Comparison of ENCODE assay signal across 8 cellular contexts in genomic region chr22:37849089-37849751, GRCh38. TPM values are rescaled to one million over a fixed set of nuclear protein-coding genes. Genes with fewer than 3 reads are reported as not detected.
DNase-seq lines count a peak whose midpoint lies in the region; ATAC-seq lines count a peak whose summit lies in the region.

Gene EIF3L, plus strand, starts transcription at chr22:37849419. Its CDS starts 31 bp downstream, at chr22:37849450.

- H3K9me3 Mint-ChIP-seq in naive B cell: peaks cover 0 to 3% (median 0%) of the 10 kb centered on the region in 7 donors
- no peaks in the 10 kb centered on the region for H3K9me3 Mint-ChIP-seq in stimulated activated effector memory CD8-positive, alpha-beta T cell treated with anti-CD3 and anti-CD28 coated beads, Interleukin-12 subunit alpha, Interleukin-12 subunit beta, amount 100 ng/mL, for 72 hours

- H3K27ac Mint-ChIP-seq in naive B cell: peak within 1 kb of the TSS; percentile 97 to 100 (median 99)
- H3K27ac Mint-ChIP-seq in stimulated activated effector memory CD8-positive, alpha-beta T cell treated with anti-CD3 and anti-CD28 coated beads, Interleukin-12 subunit alpha, Interleukin-12 subunit beta, amount 100 ng/mL, for 72 hours: peak within 1 kb of the TSS; percentile 99

- H3K27me3 Mint-ChIP-seq in naive B cell: no peaks in the 10 kb centered on the region

- peaks cover 39 to 56% (median 53%) of the 10 kb centered on the region in 3 donors for H3K4me1 Mint-ChIP-seq in naive B cell
- peaks cover 37% of the 10 kb centered on the region for H3K4me1 Mint-ChIP-seq in stimulated activated effector memory CD8-positive, alpha-beta T cell treated with anti-CD3 and anti-CD28 coated beads, Interleukin-12 subunit alpha, Interleukin-12 subunit beta, amount 100 ng/mL, for 72 hours

- ATAC-seq in GM21529 (IDR thresholded peaks at IDR 0.05; ENCODE audit: unreplicated experiment): peak; percentile 56
- peak; percentile 71 to 75 for ATAC-seq in naive B cell (ENCODE audit: low read depth in 2 of 2)
- ATAC-seq in stimulated activated effector memory CD8-positive, alpha-beta T cell treated with anti-CD3 and anti-CD28 coated beads, Interleukin-12 subunit alpha, Interleukin-12 subunit beta, amount 100 ng/mL, for 72 hours: peak; percentile 84

- peak; percentile 93 for DNase-seq in DMS 273 (lab: John Stamatoyannopoulos, UW; ENCODE audit: unreplicated experiment)
- DNase-seq in KG1 (lab: John Stamatoyannopoulos, UW): peak; percentile 81
- DNase-seq in RPMI8226: peak; percentile 92
- DNase-seq in activated T-helper 1 cell treated with anti-CD3 and anti-CD28 coated beads, Interleukin-2, amount 50 U/mL, for 16 hours (ENCODE audit: low read depth in 1 of 2, low spot score in 1 of 2): peak; percentile 79 to 86
- DNase-seq in fibroblast of gingiva (ENCODE audit: low read depth): peak; percentile 86
- peak; percentile 85 for DNase-seq in naive B cell
- DNase-seq in stimulated activated effector memory CD8-positive, alpha-beta T cell treated with anti-CD3 and anti-CD28 coated beads, Interleukin-12 subunit alpha, Interleukin-12 subunit beta, amount 100 ng/mL, for 72 hours (ENCODE audit: low spot score in 2 of 2): peak; percentile 72 to 93

- peak within 1 kb of the TSS; percentile 89 to 100 (median 99) for H3K4me3 Mint-ChIP-seq in naive B cell
- peak within 1 kb of the TSS; percentile 98 for H3K4me3 Mint-ChIP-seq in stimulated activated effector memory CD8-positive, alpha-beta T cell treated with anti-CD3 and anti-CD28 coated beads, Interleukin-12 subunit alpha, Interleukin-12 subunit beta, amount 100 ng/mL, for 72 hours

- peaks cover 11 to 13% of the 10 kb centered on the region in 2 donors for H3K36me3 Mint-ChIP-seq in naive B cell
- peaks cover 53% of the 10 kb centered on the region for H3K36me3 Mint-ChIP-seq in stimulated activated effector memory CD8-positive, alpha-beta T cell treated with anti-CD3 and anti-CD28 coated beads, Interleukin-12 subunit alpha, Interleukin-12 subunit beta, amount 100 ng/mL, for 72 hours

RNA-seq across cellular contexts. Expression of gene EIF3L, which starts in this region (rescaled TPM):
- 100 to 1,000 TPM; 260 to 316 (median 300) TPM for polyA plus RNA-seq in naive B cell (ENCODE audit: low read depth in 6 of 6)

Comparison
In these comparisons a context has a peak if more than half of its experiments do, and no peak if none do; other contexts are left out.
1. Peak in every context shown above with its lines: DNase-seq and ATAC-seq.